9 cellular contexts compared by ENCODE assay signal in genomic region chr2:85541753-85542457, GRCh38. TPM values are rescaled to one million over a fixed set of nuclear protein-coding genes. Genes with fewer than 3 reads are reported as not detected.
DNase-seq lines count a peak whose midpoint lies in the region; ATAC-seq and TF ChIP-seq lines count a peak whose summit lies in the region.
"Had no signal": no experiment of that assay in that cellular context is flagged by ENCODE, and none has a peak within 500 bp of the region (broad histone marks: within the 10 kb centered on the region; RNA-seq: fewer than 3 reads in every experiment).

No MANE protein-coding gene starts in this region.

- peak overlapping the region; percentile 85 for H3K4me3 ChIP-seq in hepatocyte

- H3K27me3 Mint-ChIP-seq in activated T-cell treated with anti-CD3 and anti-CD28 coated beads, Interleukin-2, amount 50 U/mL, for 72 hours (ENCODE audit: low read depth): no peaks in the 10 kb centered on the region
- H3K27me3 Mint-ChIP-seq in activated naive CD8-positive, alpha-beta T cell treated with anti-CD3 and anti-CD28 coated beads for 36 hours: peaks cover 9% of the 10 kb centered on the region

- H2AFZ ChIP-seq in hepatocyte: no peak overlapping the region

- peaks cover 35 to 58% of the 10 kb centered on the region in 2 donors for H3K36me3 Mint-ChIP-seq in activated T-cell treated with anti-CD3 and anti-CD28 coated beads, Interleukin-2, amount 50 U/mL, for 72 hours (ENCODE audit: insufficient read depth in 2 of 2)
- peaks cover 67% of the 10 kb centered on the region for H3K36me3 Mint-ChIP-seq in activated naive CD8-positive, alpha-beta T cell treated with anti-CD3 and anti-CD28 coated beads for 36 hours

- no peak for TF ChIP-seq CTCF in hepatocyte (IDR thresholded peaks at IDR 0.05; ENCODE audit: poor library complexity)

- peaks cover 53% of the 10 kb centered on the region for H4K20me1 ChIP-seq in hepatocyte (ENCODE audit: insufficient read depth, poor library complexity, severe bottlenecking)

- WGBS in hepatocyte (ENCODE audit: low lambda C conversion rate, missing lambda C conversion rate): 94% methylated on average over 5 of the region's 5 CpGs

- no peaks in the 10 kb centered on the region for H3K9me2 ChIP-seq in hepatocyte (replicated peaks; ENCODE audit: insufficient read depth)

- DNase-seq in activated T-cell treated with anti-CD3 and anti-CD28 coated beads, Interleukin-2, amount 50 U/mL, for 72 hours: no peak
- no peak for DNase-seq in activated T-cell treated with anti-CD3 and anti-CD28 coated beads, Interleukin-2, amount 50 U/mL, for 1 hour
- no peak for DNase-seq in activated naive CD8-positive, alpha-beta T cell treated with anti-CD3 and anti-CD28 coated beads for 36 hours
- DNase-seq in hepatocyte (ENCODE audit: low spot score) (no peak), superior temporal gyrus (ENCODE audit: extremely low spot score) (peak; percentile 41), OCI-M2 (lab: John Stamatoyannopoulos, UW; ENCODE audit: unreplicated experiment) (no peak), NCI-H128 (lab: John Stamatoyannopoulos, UW; ENCODE audit: unreplicated experiment) (no peak)

- peaks cover 17% of the 10 kb centered on the region for H3K36me3 ChIP-seq in hepatocyte (replicated peaks; ENCODE audit: insufficient read depth, low read depth)

- H3K9me3 Mint-ChIP-seq in activated T-cell treated with anti-CD3 and anti-CD28 coated beads, Interleukin-2, amount 50 U/mL, for 72 hours: no peaks in the 10 kb centered on the region
- H3K9me3 Mint-ChIP-seq in activated naive CD8-positive, alpha-beta T cell treated with anti-CD3 and anti-CD28 coated beads for 36 hours: no peaks in the 10 kb centered on the region

- H3K27me3 ChIP-seq in hepatocyte: no peaks in the 10 kb centered on the region

- H3K4me1 Mint-ChIP-seq in activated T-cell treated with anti-CD3 and anti-CD28 coated beads, Interleukin-2, amount 50 U/mL, for 72 hours (ENCODE audit: low read depth): peaks cover 50% of the 10 kb centered on the region
- peaks cover 46% of the 10 kb centered on the region for H3K4me1 Mint-ChIP-seq in activated naive CD8-positive, alpha-beta T cell treated with anti-CD3 and anti-CD28 coated beads for 36 hours

- peak overlapping the region; percentile 88 for H3K4me2 ChIP-seq in hepatocyte

- ATAC-seq in activated T-cell treated with anti-CD3 and anti-CD28 coated beads, Interleukin-2, amount 50 U/mL, for 72 hours (replicated peaks in 1 of 2): no peak
- ATAC-seq in HG03565 (IDR thresholded peaks at IDR 0.05; ENCODE audit: unreplicated experiment): no peak
- ATAC-seq: activated CD4-positive, CD25-positive, alpha-beta regulatory T cell treated with anti-CD3 and anti-CD28 coated beads, Interleukin-2, amount 50 U/mL, for 24 hours had no signal

- H3K9me3 ChIP-seq in hepatocyte (ENCODE audit: low read depth): no peaks in the 10 kb centered on the region

- peak overlapping the region; percentile 86 for H3K27ac Mint-ChIP-seq in activated T-cell treated with anti-CD3 and anti-CD28 coated beads, Interleukin-2, amount 50 U/mL, for 72 hours
- peak overlapping the region; percentile 94 for H3K27ac Mint-ChIP-seq in activated naive CD8-positive, alpha-beta T cell treated with anti-CD3 and anti-CD28 coated beads for 36 hours

- H3K79me2 ChIP-seq in hepatocyte: peaks cover 58% of the 10 kb centered on the region

- peak overlapping the region; percentile 99 for H3K27ac ChIP-seq in hepatocyte

- peaks cover 39% of the 10 kb centered on the region for H3K4me1 ChIP-seq in hepatocyte (ENCODE audit: insufficient read depth)

- H3K4me3 Mint-ChIP-seq in activated T-cell treated with anti-CD3 and anti-CD28 coated beads, Interleukin-2, amount 50 U/mL, for 72 hours: peak overlapping the region; percentile 97 to 99
- peak overlapping the region; percentile 97 for H3K4me3 Mint-ChIP-seq in activated naive CD8-positive, alpha-beta T cell treated with anti-CD3 and anti-CD28 coated beads for 36 hours

RNA-seq across cellular contexts. Expression of gene MAT2A, which starts 2.9 kb away (rescaled TPM):
- total RNA-seq in activated T-cell treated with anti-CD3 and anti-CD28 coated beads, Interleukin-2, amount 50 U/mL, for 72 hours: 100 to 1,000 TPM; 253 to 255 TPM
- 100 to 1,000 TPM; 368 to 384 TPM for total RNA-seq in activated naive CD8-positive, alpha-beta T cell treated with anti-CD3 and anti-CD28 coated beads for 36 hours
- total RNA-seq in hepatocyte: 202 and 252 TPM in 2 replicates
- 379 and 465 TPM in 2 replicates for polyA plus RNA-seq in hepatocyte

RNA-seq across cellular contexts. Expression of gene GGCX, which starts 19.4 kb away (rescaled TPM):
- 10 to 100 TPM; 17.8 to 20.3 TPM for total RNA-seq in activated T-cell treated with anti-CD3 and anti-CD28 coated beads, Interleukin-2, amount 50 U/mL, for 72 hours
- 10 to 100 TPM; 19.6 to 19.9 TPM for total RNA-seq in activated naive CD8-positive, alpha-beta T cell treated with anti-CD3 and anti-CD28 coated beads for 36 hours
- 64.5 and 82.5 TPM in 2 replicates for total RNA-seq in hepatocyte
- polyA plus RNA-seq in hepatocyte: 66.1 and 73.5 TPM in 2 replicates

RNA-seq across cellular contexts. Expression of gene VAMP8, which starts 35.5 kb away (rescaled TPM):
- 10 to 100 TPM; 85.0 to 89.5 TPM for total RNA-seq in activated T-cell treated with anti-CD3 and anti-CD28 coated beads, Interleukin-2, amount 50 U/mL, for 72 hours
- total RNA-seq in activated naive CD8-positive, alpha-beta T cell treated with anti-CD3 and anti-CD28 coated beads for 36 hours: 10 to 100 TPM; 94.3 to 98.3 TPM
- 50.7 and 70.4 TPM in 2 replicates for total RNA-seq in hepatocyte
- 213 and 240 TPM in 2 replicates for polyA plus RNA-seq in hepatocyte

RNA-seq across cellular contexts. Expression of gene VAMP5, which starts 42.3 kb away (rescaled TPM):
- total RNA-seq in activated T-cell treated with anti-CD3 and anti-CD28 coated beads, Interleukin-2, amount 50 U/mL, for 72 hours: 10 to 100 TPM; 73.3 to 78.9 TPM
- 10 to 100 TPM; 27.9 to 29.3 TPM for total RNA-seq in activated naive CD8-positive, alpha-beta T cell treated with anti-CD3 and anti-CD28 coated beads for 36 hours
- total RNA-seq in hepatocyte: 2.1 and 2.7 TPM in 2 replicates
- polyA plus RNA-seq in hepatocyte: 36.1 TPM in 2 replicates

RNA-seq across cellular contexts. Expression of gene RNF181, which starts 53.6 kb away (rescaled TPM):
- 100 to 1,000 TPM; 114 to 129 TPM for total RNA-seq in activated T-cell treated with anti-CD3 and anti-CD28 coated beads, Interleukin-2, amount 50 U/mL, for 72 hours
- 100 to 1,000 TPM in 1 of 2 experiments, 10 to 100 TPM in 1; 90.9 to 104 TPM for total RNA-seq in activated naive CD8-positive, alpha-beta T cell treated with anti-CD3 and anti-CD28 coated beads for 36 hours
- 139 and 159 TPM in 2 replicates for total RNA-seq in hepatocyte
- 250 and 256 TPM in 2 replicates for polyA plus RNA-seq in hepatocyte
